Comparison of ENCODE assay signal across 17 cellular contexts in the genomic region with DNA sequence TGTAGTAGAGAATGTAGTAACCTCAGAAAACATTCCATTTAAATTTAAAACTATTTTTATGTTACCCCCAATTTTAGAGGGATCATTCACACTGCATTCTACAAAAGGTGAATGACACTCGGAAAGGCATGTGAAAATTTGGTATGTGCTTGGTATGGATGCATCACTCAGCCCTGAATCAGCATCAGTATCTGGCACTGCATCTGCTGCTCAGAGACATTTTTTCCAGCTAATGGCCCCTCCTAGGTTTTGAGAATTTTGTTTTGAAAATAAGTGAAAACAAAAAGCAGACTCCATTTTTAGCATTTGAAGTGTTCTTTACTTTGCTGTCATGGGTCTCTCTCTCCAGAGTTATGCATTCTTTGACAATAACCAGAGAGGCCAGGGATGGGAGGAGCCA. TPM values are rescaled to one million over a fixed set of nuclear protein-coding genes. Genes with fewer than 3 reads are reported as not detected.
"Had no signal": no experiment of that assay in that cellular context is flagged by ENCODE, and none has a peak within 500 bp of the region (broad histone marks: within the 10 kb centered on the region; RNA-seq: fewer than 3 reads in every experiment).

No MANE protein-coding gene starts in this region.

- H3K27ac Mint-ChIP-seq: activated naive CD8-positive, alpha-beta T cell; immature natural killer cell; naive thymus-derived CD8-positive, alpha-beta T cell; stimulated activated effector memory CD8-positive, alpha-beta T cell treated with anti-CD3 and anti-CD28 coated beads, Interleukin-12 subunit alpha, Interleukin-12 subunit beta, amount 100 ng/mL, for 72 hours had no signal

- ATAC-seq: naive thymus-derived CD8-positive, alpha-beta T cell; stimulated activated effector memory CD8-positive, alpha-beta T cell treated with anti-CD3 and anti-CD28 coated beads, Interleukin-12 subunit alpha, Interleukin-12 subunit beta, amount 100 ng/mL, for 72 hours had no signal

- H3K4me1 Mint-ChIP-seq: immature natural killer cell; naive thymus-derived CD8-positive, alpha-beta T cell; stimulated activated effector memory CD8-positive, alpha-beta T cell treated with anti-CD3 and anti-CD28 coated beads, Interleukin-12 subunit alpha, Interleukin-12 subunit beta, amount 100 ng/mL, for 72 hours had no signal

- DNase-seq: activated CD4-positive, alpha-beta T cell treated with anti-CD3 and anti-CD28 coated beads, Interleukin-2, amount 50 U/mL, for 4 hours; activated CD4-positive, CD25-positive, alpha-beta regulatory T cell treated with anti-CD3 and anti-CD28 coated beads, Interleukin-2, amount 50 U/mL, for 72 hours; activated gamma-delta T cell; activated T-cell treated with anti-CD3 and anti-CD28 coated beads, Interleukin-2, amount 50 U/mL, for 48 hours; anterior cingulate cortex; immature natural killer cell; naive thymus-derived CD8-positive, alpha-beta T cell; posterior cingulate gyrus; T-helper 2 cell; thyroid gland had no signal

- H3K4me3 Mint-ChIP-seq: activated naive CD8-positive, alpha-beta T cell; immature natural killer cell; naive thymus-derived CD8-positive, alpha-beta T cell; stimulated activated effector memory CD8-positive, alpha-beta T cell treated with anti-CD3 and anti-CD28 coated beads, Interleukin-12 subunit alpha, Interleukin-12 subunit beta, amount 100 ng/mL, for 72 hours had no signal

- H3K36me3 ChIP-seq: neutrophil, right atrium auricular region, thyroid gland, vagina had no signal

- H3K4me1 ChIP-seq: right atrium auricular region, thyroid gland, vagina had no signal

- FAIRE-seq: colon had no signal

- H3K4me3 ChIP-seq: right atrium auricular region, smooth muscle cell, thyroid gland, vagina had no signal

- H3K27me3 ChIP-seq: right atrium auricular region, thyroid gland, vagina had no signal

- H3K9me3 ChIP-seq: neutrophil, right atrium auricular region, thyroid gland, vagina had no signal

- H3K36me3 Mint-ChIP-seq: activated naive CD8-positive, alpha-beta T cell; immature natural killer cell; stimulated activated effector memory CD8-positive, alpha-beta T cell treated with anti-CD3 and anti-CD28 coated beads, Interleukin-12 subunit alpha, Interleukin-12 subunit beta, amount 100 ng/mL, for 72 hours had no signal

- H3K27ac ChIP-seq: neutrophil, right atrium auricular region, thyroid gland, vagina had no signal

- H3K9me3 Mint-ChIP-seq: stimulated activated effector memory CD8-positive, alpha-beta T cell treated with anti-CD3 and anti-CD28 coated beads, Interleukin-12 subunit alpha, Interleukin-12 subunit beta, amount 100 ng/mL, for 72 hours had no signal

- H3K4me2 ChIP-seq: smooth muscle cell had no signal

RNA-seq across cellular contexts. Expression of a gene that starts 15.6 kb away (rescaled TPM):
- polyA plus RNA-seq: immature natural killer cell had no signal
